ENCODE assay signal across 8 cellular contexts in genomic region chr4:17511950-17512795, GRCh38. TPM values are rescaled to one million over a fixed set of nuclear protein-coding genes. Genes with fewer than 3 reads are reported as not detected.
DNase-seq lines count a peak whose midpoint lies in the region; ATAC-seq, FAIRE-seq and TF ChIP-seq lines count a peak whose summit lies in the region.

Gene QDPR (minus strand): TSS chr4:17512090. CDS start chr4:17512054, 36 bp downstream.

- H3K4me1 Mint-ChIP-seq in CD4-positive, alpha-beta T cell (ENCODE audit: low read depth) = peaks cover 33% of the 10 kb centered on the region

- WGBS in esophagus, 2 donors = 2% methylated on average over 65 of the region's 65 CpGs

- peak within 1 kb of the TSS; percentile 70 for H3K9ac ChIP-seq in OCI-LY1 (ENCODE audit: low read length)
- peak within 1 kb of the TSS; percentile 59 for H3K9ac ChIP-seq in mucosa of stomach (ENCODE audit: low read length)

- FAIRE-seq in GM19239 (lab: Jason Lieb, UNC) = peak; percentile 51

- peaks cover 32% of the 10 kb centered on the region for H3K36me3 Mint-ChIP-seq in CD4-positive, alpha-beta T cell (ENCODE audit: low read depth)

- H3K36me3 ChIP-seq in OCI-LY1 (ENCODE audit: insufficient read depth, low read length) = no peaks in the 10 kb centered on the region; the same call in 1 of the 2 replicates
- H3K36me3 ChIP-seq in esophagus (ENCODE audit: control insufficient read depth in 2 of 2, insufficient read depth in 2 of 2, low read length in 1 of 2) = peaks cover 0 to 2% of the 10 kb centered on the region in 2 donors
- H3K36me3 ChIP-seq in mucosa of stomach (ENCODE audit: control insufficient read depth, insufficient read depth, low read length) = no peaks in the 10 kb centered on the region

- peak within 1 kb of the TSS; percentile 99 for H3K4me3 Mint-ChIP-seq in CD4-positive, alpha-beta T cell

- H3K4me3 ChIP-seq in OCI-LY1 (ENCODE audit: low read depth, low read length, poor library complexity, severe bottlenecking) (peak within 1 kb of the TSS; percentile 69), esophagus (ENCODE audit: low read depth in 1 of 2, low read length in 2 of 2) (peak within 1 kb of the TSS; percentile 67 to 84), mucosa of stomach (ENCODE audit: low read length) (peak within 1 kb of the TSS; percentile 44)

- intact Hi-C loops in CD4-positive, alpha-beta T cell (cut with DNase I, micrococcal nuclease) = loop anchor here (2.0 to 5.0 kb wide), 3 partner anchors 65 to 100 kb away; partner anchors contain the start of genes LAP3 (in 1 of the 2) and MED28 (in 1 of the 2)

- H3K4me2 ChIP-seq in OCI-LY1 (ENCODE audit: low read length) = peak within 1 kb of the TSS; percentile 74

- no peaks in the 10 kb centered on the region for H3K9me3 ChIP-seq in CD4-positive, alpha-beta T cell (ENCODE audit: control insufficient read depth, low read length)
- no peaks in the 10 kb centered on the region for H3K9me3 ChIP-seq in OCI-LY1 (ENCODE audit: low read length)
- no peaks in the 10 kb centered on the region for H3K9me3 ChIP-seq in esophagus (ENCODE audit: control insufficient read depth in 2 of 2, insufficient read depth in 1 of 2, low read depth in 1 of 2, low read length in 1 of 2)
- no peaks in the 10 kb centered on the region for H3K9me3 ChIP-seq in mucosa of stomach (ENCODE audit: control insufficient read depth, low read length)

- no peaks in the 10 kb centered on the region for H3F3A ChIP-seq in OCI-LY1 (ENCODE audit: insufficient read depth, low read length)

- CTCF ChIA-PET in CD4-positive, alpha-beta T cell (lab: Charles Lee) = interaction anchor here (0.8 kb wide), 1 partner anchor 106 kb away, joined by 3 read pairs; no protein-coding TSS in a partner anchor

- peak; percentile 47 for TF ChIP-seq CTCF in CD4-positive, alpha-beta T cell (IDR thresholded peaks at IDR 0.05)
- peak; percentile 34; the same call in 1 of the 2 replicates for TF ChIP-seq CTCF in OCI-LY1 (IDR thresholded peaks at IDR 0.05; ENCODE audit: low read length)

- no peaks in the 10 kb centered on the region for H4K20me1 ChIP-seq in OCI-LY1 (ENCODE audit: insufficient read depth, low read length)

- no peaks in the 10 kb centered on the region for H3K9me2 ChIP-seq in OCI-LY1 (ENCODE audit: low read depth, low read length)

- POLR2A ChIA-PET in CD4-positive, alpha-beta T cell (lab: Charles Lee) = interaction anchor here (0.6 to 1.8 kb wide), 4 partner anchors 10 to 298 kb away, joined by 3 to 5 read pairs (median 4); partner anchors contain the start of genes DCAF16, MED28 and NCAPG

- peaks cover 18% of the 10 kb centered on the region for H3K4me1 ChIP-seq in OCI-LY1 (ENCODE audit: insufficient read depth, low read length, severe bottlenecking)
- peaks cover 0 to 5% of the 10 kb centered on the region in 2 donors for H3K4me1 ChIP-seq in esophagus (ENCODE audit: control insufficient read depth in 2 of 2, insufficient read depth in 2 of 2, low read length in 1 of 2)
- no peaks in the 10 kb centered on the region for H3K4me1 ChIP-seq in mucosa of stomach (ENCODE audit: control insufficient read depth, insufficient read depth, low read length)

- no peak within 1 kb of the TSS for H2AFZ ChIP-seq in OCI-LY1 (ENCODE audit: low read length)

- DNase-seq in CD4-positive, alpha-beta T cell = peak; percentile 51 to 78 (median 62)
- peak; percentile 83 for DNase-seq in GM19239 (ENCODE audit: insufficient read length, low spot score)
- DNase-seq in activated T-cell treated with anti-CD3 and anti-CD28 coated beads for 48 hours (ENCODE audit: low read depth) = peak; percentile 82
- peak; percentile 35 to 44 for DNase-seq in stimulated activated CD8-positive, alpha-beta memory T cell treated with anti-CD3 and anti-CD28 coated beads, Interleukin-7, amount 100 ng/mL, for 1 hour (ENCODE audit: low read depth in 2 of 2)

- peaks cover 6% of the 10 kb centered on the region for H3K27me3 Mint-ChIP-seq in CD4-positive, alpha-beta T cell

- H3K9me3 Mint-ChIP-seq in CD4-positive, alpha-beta T cell = no peaks in the 10 kb centered on the region

- H3K27ac ChIP-seq in CD4-positive, alpha-beta T cell (ENCODE audit: low read depth, low read length) = peak within 1 kb of the TSS; percentile 9
- H3K27ac ChIP-seq in OCI-LY1 (ENCODE audit: low read depth, low read length, poor library complexity, severe bottlenecking) (peak within 1 kb of the TSS; percentile 29), esophagus (ENCODE audit: low read depth in 2 of 2, low read length in 1 of 2) (peak within 1 kb of the TSS; percentile 57 to 79)

- peak; percentile 91 for ATAC-seq in CD4-positive, alpha-beta T cell (ENCODE audit: poor library complexity)
- ATAC-seq in HG03439 (IDR thresholded peaks at IDR 0.05; ENCODE audit: unreplicated experiment) = peak; percentile 98

- H3K27me3 ChIP-seq in CD4-positive, alpha-beta T cell (ENCODE audit: control insufficient read depth, insufficient read depth, low read length) = no peaks in the 10 kb centered on the region
- no peaks in the 10 kb centered on the region for H3K27me3 ChIP-seq in OCI-LY1 (ENCODE audit: insufficient read depth, low read length)
- no peaks in the 10 kb centered on the region for H3K27me3 ChIP-seq in esophagus (ENCODE audit: control insufficient read depth in 1 of 2, insufficient read depth in 2 of 2, low read length in 2 of 2)
- H3K27me3 ChIP-seq in mucosa of stomach (ENCODE audit: control insufficient read depth, insufficient read depth, low read length) = peaks cover 2% of the 10 kb centered on the region

- H3K79me2 ChIP-seq in OCI-LY1 (ENCODE audit: insufficient read depth, low read length) = no peaks in the 10 kb centered on the region

- peak within 1 kb of the TSS; percentile 84 for H3K27ac Mint-ChIP-seq in CD4-positive, alpha-beta T cell

RNA-seq across cellular contexts. Expression of gene QDPR, which starts in this region (rescaled TPM):
- 10 to 100 TPM; 15.3 to 15.7 TPM for total RNA-seq in CD4-positive, alpha-beta T cell
- polyA plus RNA-seq in esophagus = 10 to 100 TPM in 1 of 2 donors, 1 to 10 TPM in 1; 5.5 to 16.0 TPM

Comparison
In these comparisons a context has a peak if more than half of its experiments do, and no peak if none do; other contexts are left out.
1. Peak in every context shown above with its lines: DNase-seq, ATAC-seq, H3K4me3 ChIP-seq and H3K27ac ChIP-seq.
2. H3K27ac ChIP-seq: peak in every context shown above with its lines; median percentile 68 in esophagus; 29 in OCI-LY1; 9 in CD4-positive, alpha-beta T cell.